16 cellular contexts compared by ENCODE assay signal in genomic region chr11:12411395-12411794, GRCh38. TPM values are rescaled to one million over a fixed set of nuclear protein-coding genes. Genes with fewer than 3 reads are reported as not detected.
A peak's percentile ranks its signal among the peaks of the same experiment; 100 is the strongest.
DNase-seq lines count a peak whose midpoint lies in the region; ATAC-seq and TF ChIP-seq lines count a peak whose summit lies in the region.
"Had no signal": no experiment of that assay in that cellular context is flagged by ENCODE, and none has a peak within 500 bp of the region (broad histone marks: within the 10 kb centered on the region; RNA-seq: fewer than 3 reads in every experiment).

No MANE protein-coding gene starts in this region.

- no peaks in the 10 kb centered on the region for H3K27me3 ChIP-seq in right atrium auricular region
- H3K27me3 ChIP-seq in osteoblast (ENCODE audit: insufficient read depth, low read length) = no peaks in the 10 kb centered on the region
- no peaks in the 10 kb centered on the region for H3K27me3 ChIP-seq in uterus

- H3K4me1 ChIP-seq in right atrium auricular region (peaks cover 0 to 74% of the 10 kb centered on the region in 2 donors), osteoblast (ENCODE audit: insufficient read depth, low read length) (peaks cover 77% of the 10 kb centered on the region), uterus (peaks cover 7 to 24% of the 10 kb centered on the region in 2 donors)

- H3K4me3 ChIP-seq in right atrium auricular region (no peak overlapping the region), osteoblast (ENCODE audit: insufficient read depth, low read length) (no peak overlapping the region), uterus (no peak overlapping the region), foreskin fibroblast (ENCODE audit: low read depth in 1 of 2, low read length in 2 of 2) (no peak overlapping the region)
- H3K4me3 ChIP-seq: lower lobe of right lung had no signal

- intact Hi-C loops in Right ventricle myocardium superior (cut with DNase I) (loop anchor here (10.0 kb wide), 3 partner anchors 63 to 483 kb away; partner anchors contain the start of gene TEAD1), uterus (cut with DNase I; ENCODE audit: low total_unique reads) (no loop called here), posterior cingulate gyrus (cut with DNase I) (loop anchor here (5.0 kb wide), 1 partner anchor 79 kb away; no protein-coding TSS in a partner anchor)

- peaks cover 10% of the 10 kb centered on the region for H4K20me1 ChIP-seq in osteoblast (ENCODE audit: insufficient read depth, low read length)

- TF ChIP-seq POLR2A in uterus (IDR thresholded peaks at IDR 0.05) = no peak

- DNase-seq in right atrium auricular region (ENCODE audit: low spot score) (no peak), Right ventricle myocardium superior (no peak), epithelial cell of prostate (ENCODE audit: low read depth, low spot score) (no peak), osteoblast (ENCODE audit: insufficient read length, low spot score, missing footprints) (no peak), uterus (no peak), posterior cingulate gyrus (no peak), foreskin fibroblast (no peak)
- DNase-seq: amygdala; CD4-positive, alpha-beta memory T cell; KBM-7; lower lobe of right lung; NCI-H1105; stimulated activated CD4-positive, alpha-beta T cell treated with anti-CD3 and anti-CD28 coated beads, Interleukin-12 subunit alpha, Interleukin-12 subunit beta, amount 100 ng/mL, for 4 hours had no signal

- TF ChIP-seq CTCF in right atrium auricular region (IDR thresholded peaks at IDR 0.05) (no peak), osteoblast (IDR thresholded peaks at IDR 0.05; ENCODE audit: extremely low read depth, low read depth, low read length) (no peak), uterus (IDR thresholded peaks at IDR 0.05) (no peak), foreskin fibroblast (IDR thresholded peaks at IDR 0.05; ENCODE audit: low read depth, low read length) (no peak)

- H3K36me3 ChIP-seq in right atrium auricular region = no peaks in the 10 kb centered on the region
- H3K36me3 ChIP-seq in osteoblast (ENCODE audit: insufficient read depth, low read length) = no peaks in the 10 kb centered on the region
- H3K36me3 ChIP-seq in uterus = no peaks in the 10 kb centered on the region
- H3K36me3 ChIP-seq: lower lobe of right lung, neutrophil had no signal

- peak overlapping the region; percentile 75 for H3K4me2 ChIP-seq in osteoblast (ENCODE audit: insufficient read depth, low read length)

- peaks cover 90% of the 10 kb centered on the region for H3K79me2 ChIP-seq in osteoblast (ENCODE audit: insufficient read depth, low read length)

- H2AFZ ChIP-seq in osteoblast (ENCODE audit: low read length) = no peak overlapping the region

- H3K27ac ChIP-seq in right atrium auricular region = peak overlapping the region; percentile 37 to 71
- peak overlapping the region; percentile 90 for H3K27ac ChIP-seq in epithelial cell of prostate
- H3K27ac ChIP-seq in osteoblast (ENCODE audit: low read depth, low read length) = peak overlapping the region; percentile 94
- H3K27ac ChIP-seq in uterus = peak overlapping the region; percentile 89 to 94
- H3K27ac ChIP-seq: lower lobe of right lung, neutrophil had no signal

- ATAC-seq in Right ventricle myocardium superior (ENCODE audit: poor library complexity) (no peak), HG03520 (IDR thresholded peaks at IDR 0.05; ENCODE audit: unreplicated experiment) (no peak)
- ATAC-seq: activated T-helper 17 cell treated with anti-CD3 and anti-CD28 coated beads, Interleukin-2, amount 50 U/mL, for 72 hours had no signal

- no peaks in the 10 kb centered on the region for H3K9me3 ChIP-seq in right atrium auricular region
- no peaks in the 10 kb centered on the region for H3K9me3 ChIP-seq in osteoblast (ENCODE audit: low read depth, low read length)
- H3K9me3 ChIP-seq in uterus = no peaks in the 10 kb centered on the region
- H3K9me3 ChIP-seq: lower lobe of right lung, neutrophil had no signal

RNA-seq across cellular contexts. Expression of gene PARVA, which starts 34.0 kb away (rescaled TPM):
- total RNA-seq in right atrium auricular region = 10 to 100 TPM; 55.9 to 58.1 TPM
- total RNA-seq in Right ventricle myocardium superior = 61.2 TPM
- total RNA-seq in osteoblast = 74.9 and 83.7 TPM in 2 replicates
- total RNA-seq in uterus = 100 to 1,000 TPM in 1 of 4 donors, 10 to 100 TPM in 3; 52.9 to 188 (median 66.5) TPM
